11 cellular contexts compared by ENCODE assay signal in the genomic region with DNA sequence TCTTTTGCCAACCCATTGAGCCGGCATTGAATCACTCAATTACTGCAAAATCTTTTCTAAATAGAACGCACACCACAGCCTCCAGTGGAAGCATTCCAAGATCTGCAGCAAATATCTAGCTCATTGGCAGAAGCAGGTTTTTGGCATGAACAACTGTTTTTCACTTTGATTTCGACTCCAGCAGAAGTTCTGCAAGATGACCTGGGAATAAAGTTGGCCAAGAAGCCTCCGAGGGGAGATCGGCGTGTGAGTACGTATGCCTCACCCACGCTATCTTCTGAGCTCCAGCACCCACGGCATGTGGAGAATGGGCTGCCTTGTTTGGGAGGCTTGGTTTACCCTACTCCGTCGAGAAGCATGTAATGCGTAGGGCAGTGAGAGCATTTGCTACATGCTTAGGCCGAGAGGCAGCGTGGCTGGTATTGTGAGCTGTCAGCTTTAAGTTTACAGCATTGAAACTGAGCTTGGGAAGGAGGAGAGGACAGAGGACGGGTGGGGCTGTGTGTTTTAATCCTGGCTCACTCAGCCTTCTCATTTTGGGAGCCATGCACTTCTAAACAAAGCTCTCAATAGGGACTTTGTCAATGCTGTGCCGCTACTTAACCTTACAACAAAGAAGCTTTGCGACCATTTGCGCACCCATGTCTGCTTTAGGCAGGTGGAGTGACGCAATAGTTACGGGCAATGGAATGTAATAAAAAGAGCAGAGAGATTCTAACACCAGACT. TPM values are rescaled to one million over a fixed set of nuclear protein-coding genes. Genes with fewer than 3 reads are reported as not detected.
DNase-seq lines count a peak whose midpoint lies in the region; ATAC-seq and TF ChIP-seq lines count a peak whose summit lies in the region.
"Had no signal": no experiment of that assay in that cellular context is flagged by ENCODE, and none has a peak within 500 bp of the region (broad histone marks: within the 10 kb centered on the region; RNA-seq: fewer than 3 reads in every experiment).

No MANE protein-coding gene starts in this region.

- peak overlapping the region; percentile 69 for H3K4me3 ChIP-seq in ACC112 (ENCODE audit: low read depth, low read length)
- peak overlapping the region; percentile 26 to 47 (median 36) for H3K4me3 ChIP-seq in esophagus muscularis mucosa

- no peak for TF ChIP-seq POLR2A in esophagus muscularis mucosa (IDR thresholded peaks at IDR 0.05; ENCODE audit: low read depth)

- WGBS in esophagus muscularis mucosa, result 50% methylated on average over 18 of the region's 20 CpGs

- no peak for TF ChIP-seq EP300 in esophagus muscularis mucosa (IDR thresholded peaks at IDR 0.05)

- H2AFZ ChIP-seq in ACC112 (ENCODE audit: low read length, unreplicated experiment), result peak overlapping the region; percentile 98

- H3K27me3 ChIP-seq in ACC112 (ENCODE audit: insufficient read depth, low read length), result no peaks in the 10 kb centered on the region
- H3K27me3 ChIP-seq in esophagus muscularis mucosa, result no peaks in the 10 kb centered on the region

- peak; percentile 28 for DNase-seq in NCI-H69 (lab: John Stamatoyannopoulos, UW)
- DNase-seq in esophagus muscularis mucosa (ENCODE audit: extremely low spot score), result no peak
- DNase-seq in omental fat pad (ENCODE audit: low spot score), result no peak
- DNase-seq in NCI-H1105 (lab: John Stamatoyannopoulos, UW), result no peak
- no peak for DNase-seq in activated effector memory CD4-positive, alpha-beta T cell treated with anti-CD3 and anti-CD28 coated beads, Interleukin-2, amount 50 U/mL, for 16 hours
- DNase-seq: cerebellar nuclear complex, NCI-H510A had no signal

- peaks cover 19% of the 10 kb centered on the region for H3K4me1 ChIP-seq in ACC112 (ENCODE audit: control insufficient read depth, insufficient read depth, low read length, unreplicated experiment)
- H3K4me1 ChIP-seq in esophagus muscularis mucosa, result peaks cover 22 to 46% (median 39%) of the 10 kb centered on the region in 4 donors

- no peak overlapping the region for H3K27ac ChIP-seq in ACC112 (ENCODE audit: low read depth, low read length)
- peak overlapping the region; percentile 34 to 71 (median 52) for H3K27ac ChIP-seq in esophagus muscularis mucosa (replicated peaks in 1 of 4)

- intact Hi-C loops in esophagus muscularis mucosa (cut with DNase I), result no loop called here

- peak; percentile 85 for ATAC-seq in omental fat pad (ENCODE audit: low FRiP score)
- ATAC-seq in GM18517 (IDR thresholded peaks at IDR 0.05; ENCODE audit: unreplicated experiment), result no peak
- no peak for ATAC-seq in HG03571 (IDR thresholded peaks at IDR 0.05; ENCODE audit: unreplicated experiment)

- no peaks in the 10 kb centered on the region for H3K79me2 ChIP-seq in ACC112 (ENCODE audit: control insufficient read depth, insufficient read depth, low read length, unreplicated experiment)

- H3K36me3 ChIP-seq in ACC112 (ENCODE audit: insufficient read depth, low read length), result no peaks in the 10 kb centered on the region
- H3K36me3 ChIP-seq in esophagus muscularis mucosa, result no peaks in the 10 kb centered on the region

- TF ChIP-seq CTCF in esophagus muscularis mucosa (IDR thresholded peaks at IDR 0.05) (no peak), omental fat pad (IDR thresholded peaks at IDR 0.05) (no peak)

- no peaks in the 10 kb centered on the region for H3K9me3 ChIP-seq in esophagus muscularis mucosa

RNA-seq across cellular contexts. Expression of gene PCARE, which starts 10.5 kb away (rescaled TPM):
- not detected for total RNA-seq in esophagus muscularis mucosa
- under 1 TPM in 1 of 4 donors, not detected in 3; 0.09 TPM for total RNA-seq in omental fat pad
- total RNA-seq: progenitor cell of endocrine pancreas had no signal

RNA-seq across cellular contexts. Expression of gene CLIP4, which starts 51.4 kb away (rescaled TPM):
- total RNA-seq in esophagus muscularis mucosa (10 to 100 TPM; 58.5 to 83.1 (median 66.8) TPM), omental fat pad (10 to 100 TPM; 45.4 to 84.0 (median 61.3) TPM)
